9 cellular contexts compared by ENCODE assay signal in genomic region chr16:30009990-30010816, GRCh38. TPM values are rescaled to one million over a fixed set of nuclear protein-coding genes. Genes with fewer than 3 reads are reported as not detected.
DNase-seq lines count a peak whose midpoint lies in the region; ATAC-seq, FAIRE-seq and TF ChIP-seq lines count a peak whose summit lies in the region.
"Had no signal": no experiment of that assay in that cellular context is flagged by ENCODE, and none has a peak within 500 bp of the region (broad histone marks: within the 10 kb centered on the region; RNA-seq: fewer than 3 reads in every experiment).

No MANE protein-coding gene starts in this region.

- no peak overlapping the region for H3K27ac Mint-ChIP-seq in stimulated activated naive CD8-positive, alpha-beta T cell treated with anti-CD3 and anti-CD28 coated beads, Interleukin-15, Interleukin-2, amounts not matched to agents 100 ng/mL and 50 ng/mL, for 24 hours
- H3K27ac Mint-ChIP-seq in memory B cell (no peak overlapping the region), HFFc6 (no peak overlapping the region)

- DNase-seq in stimulated activated naive CD8-positive, alpha-beta T cell treated with anti-CD3 and anti-CD28 coated beads, Interleukin-15, Interleukin-2, amounts not matched to agents 100 U/mL and 50 U/mL, for 24 hours: no peak
- DNase-seq in memory B cell (ENCODE audit: low spot score in 2 of 2) (no peak), NCI-H187 treated with DMSO at 0.1 percent for 48 hours (lab: John Stamatoyannopoulos, UW) (no peak), GM19239 (ENCODE audit: insufficient read length, low spot score) (no peak), HFFc6 (no peak)

- H3K27me3 Mint-ChIP-seq in stimulated activated naive CD8-positive, alpha-beta T cell treated with anti-CD3 and anti-CD28 coated beads, Interleukin-15, Interleukin-2, amounts not matched to agents 100 ng/mL and 50 ng/mL, for 24 hours: peaks cover 10% of the 10 kb centered on the region
- peaks cover 24% of the 10 kb centered on the region for H3K27me3 Mint-ChIP-seq in memory B cell
- peaks cover 21% of the 10 kb centered on the region for H3K27me3 Mint-ChIP-seq in HFFc6 (ENCODE audit: insufficient read depth)

- no peak for TF ChIP-seq CTCF in HFFc6 (IDR thresholded peaks at IDR 0.05)

- H3K4me3 Mint-ChIP-seq in stimulated activated naive CD8-positive, alpha-beta T cell treated with anti-CD3 and anti-CD28 coated beads, Interleukin-15, Interleukin-2, amounts not matched to agents 100 ng/mL and 50 ng/mL, for 24 hours: peak overlapping the region; percentile 62
- H3K4me3 Mint-ChIP-seq in memory B cell (peak overlapping the region; percentile 56), HFFc6 (no peak overlapping the region; the same call in 1 of the 2 replicates)

- no peaks in the 10 kb centered on the region for H3K9me3 Mint-ChIP-seq in stimulated activated naive CD8-positive, alpha-beta T cell treated with anti-CD3 and anti-CD28 coated beads, Interleukin-15, Interleukin-2, amounts not matched to agents 100 ng/mL and 50 ng/mL, for 24 hours
- H3K9me3 Mint-ChIP-seq in memory B cell: no peaks in the 10 kb centered on the region
- H3K9me3 Mint-ChIP-seq in HFFc6: no peaks in the 10 kb centered on the region

- no peak for FAIRE-seq in GM19239 (lab: Jason Lieb, UNC)

- no peaks in the 10 kb centered on the region for H3K36me3 Mint-ChIP-seq in stimulated activated naive CD8-positive, alpha-beta T cell treated with anti-CD3 and anti-CD28 coated beads, Interleukin-15, Interleukin-2, amounts not matched to agents 100 ng/mL and 50 ng/mL, for 24 hours (ENCODE audit: low read depth)
- H3K36me3 Mint-ChIP-seq in memory B cell (no peaks in the 10 kb centered on the region), HFFc6 (ENCODE audit: low read depth) (no peaks in the 10 kb centered on the region)

- H3K27ac ChIP-seq in angular gyrus (ENCODE audit: low read depth, low read length): peak overlapping the region; percentile 29

- H3K4me1 Mint-ChIP-seq in stimulated activated naive CD8-positive, alpha-beta T cell treated with anti-CD3 and anti-CD28 coated beads, Interleukin-15, Interleukin-2, amounts not matched to agents 100 ng/mL and 50 ng/mL, for 24 hours (ENCODE audit: low read depth): peaks cover 13% of the 10 kb centered on the region
- H3K4me1 Mint-ChIP-seq in memory B cell (peaks cover 13% of the 10 kb centered on the region), HFFc6 (ENCODE audit: low read depth) (no peaks in the 10 kb centered on the region)

- no peak for ATAC-seq in stimulated activated naive CD8-positive, alpha-beta T cell treated with anti-CD3 and anti-CD28 coated beads, Interleukin-15, Interleukin-2, amounts not matched to agents 100 U/mL and 50 U/mL, for 24 hours
- no peak for ATAC-seq in memory B cell (ENCODE audit: low read depth)
- ATAC-seq in HG02759 (IDR thresholded peaks at IDR 0.05; ENCODE audit: unreplicated experiment): no peak

RNA-seq across cellular contexts. Expression of gene DOC2A, which starts 0.6 kb away (rescaled TPM):
- under 1 TPM in 2 of 6 experiments, not detected in 4; 0.19 to 0.30 TPM for total RNA-seq in HFFc6 (2021; fragmentation: NEBNext Ultra II Directional; extraction: Animal tissue kit (Norgen Biotek cat#: 25700))

RNA-seq across cellular contexts. Expression of gene C16orf92, which starts 12.8 kb away (rescaled TPM):
- total RNA-seq in HFFc6 (2021; fragmentation: NEBNext Ultra II Directional; extraction: Animal tissue kit (Norgen Biotek cat#: 25700)): not detected
- total RNA-seq: lung had no signal

RNA-seq across cellular contexts. Expression of gene INO80E, which starts 14.2 kb away (rescaled TPM):
- total RNA-seq in HFFc6 (2021; fragmentation: NEBNext Ultra II Directional; extraction: Animal tissue kit (Norgen Biotek cat#: 25700)): 10 to 100 TPM; 61.0 to 77.4 (median 73.8) TPM

RNA-seq across cellular contexts. Expression of gene HIRIP3, which starts 14.8 kb away (rescaled TPM):
- 10 to 100 TPM in 5 of 6 experiments, 1 to 10 TPM in 1; 9.8 to 14.4 (median 13.4) TPM for total RNA-seq in HFFc6 (2021; fragmentation: NEBNext Ultra II Directional; extraction: Animal tissue kit (Norgen Biotek cat#: 25700))

RNA-seq across cellular contexts. Expression of gene TLCD3B, which starts 20.9 kb away (rescaled TPM):
- total RNA-seq in HFFc6 (2021; fragmentation: NEBNext Ultra II Directional; extraction: Animal tissue kit (Norgen Biotek cat#: 25700)): under 1 TPM in 4 of 6 experiments, not detected in 2; 0.28 to 0.39 (median 0.33) TPM
